Comparison of ENCODE assay signal across 10 cellular contexts in the genomic region with DNA sequence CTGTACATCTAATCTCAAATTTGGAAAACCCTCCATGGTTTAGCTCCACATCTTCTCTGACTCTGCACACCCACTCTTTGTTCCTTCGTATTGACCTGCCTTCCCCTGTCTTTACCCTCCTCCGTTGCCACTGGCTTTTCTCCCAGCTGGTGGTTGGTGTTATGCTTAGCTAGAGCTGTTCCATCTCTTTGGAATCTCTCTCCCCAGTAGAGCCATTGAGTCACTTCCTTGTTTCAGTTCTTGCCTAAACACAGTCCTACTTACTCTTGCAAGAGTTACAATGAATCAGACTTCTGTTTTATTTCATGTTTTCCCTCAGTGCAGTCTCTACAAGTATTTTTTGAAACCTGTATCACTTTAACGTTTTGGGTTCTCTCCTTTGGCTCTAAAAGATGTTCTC.
A peak's percentile ranks its signal among the peaks of the same experiment; 100 is the strongest.
DNase-seq lines count a peak whose midpoint lies in the region; FAIRE-seq and TF ChIP-seq lines count a peak whose summit lies in the region.
"Had no signal": no experiment of that assay in that cellular context is flagged by ENCODE, and none has a peak within 500 bp of the region (broad histone marks: within the 10 kb centered on the region; RNA-seq: fewer than 3 reads in every experiment).

No MANE protein-coding gene starts in this region.

- POLR2A ChIA-PET in AG04450 (lab: Yijun Ruan, JAX) (no interaction called here), endothelial cell of umbilical vein (lab: Charles Lee) (no interaction called here)
- POLR2A ChIA-PET in activated CD4-positive, alpha-beta T cell treated with anti-CD3 and anti-CD28 coated beads, Interleukin-2, amount 10 ng/mL, durations not matched to agents 7 days and 5 days (lab: Charles Lee), result no interaction called here

- dilution Hi-C loops in endothelial cell of umbilical vein (cut with MboI; ENCODE audit: extremely low pct_ligation_motif_present, low sequenced_read_pairs), result no loop called here

- no peak overlapping the region for H3K4me3 ChIP-seq in AG04450 (ENCODE audit: low read depth, low read length)
- no peak overlapping the region for H3K4me3 ChIP-seq in endothelial cell of umbilical vein (replicated peaks in 1 of 3; ENCODE audit: insufficient read depth in 1 of 3, low read depth in 1 of 3, low read length in 3 of 3)
- no peak overlapping the region for H3K4me3 ChIP-seq in mesodermal cell (ENCODE audit: extremely low read depth, insufficient read depth, low read length, poor library complexity, severe bottlenecking)
- no peak overlapping the region for H3K4me3 ChIP-seq in WERI-Rb-1 (ENCODE audit: low read depth, low read length)

- H3K4me3 Mint-ChIP-seq in activated CD4-positive, alpha-beta T cell treated with anti-CD3 and anti-CD28 coated beads, Interleukin-2, amount 10 ng/mL, durations not matched to agents 7 days and 5 days, result no peak overlapping the region
- H3K4me3 Mint-ChIP-seq: activated CD4-positive, alpha-beta memory T cell treated with anti-CD3 and anti-CD28 coated beads, Interleukin-2, amount 10 ng/mL, durations not matched to agents 7 days and 5 days; CD4-positive, alpha-beta memory T cell had no signal

- no peak overlapping the region for H3K27ac Mint-ChIP-seq in activated CD4-positive, alpha-beta T cell treated with anti-CD3 and anti-CD28 coated beads, Interleukin-2, amount 10 ng/mL, durations not matched to agents 7 days and 5 days
- H3K27ac Mint-ChIP-seq: activated CD4-positive, alpha-beta memory T cell treated with anti-CD3 and anti-CD28 coated beads, Interleukin-2, amount 10 ng/mL, durations not matched to agents 7 days and 5 days; CD4-positive, alpha-beta memory T cell had no signal

- no peak for TF ChIP-seq CTCF in AG04450 (IDR thresholded peaks at IDR 0.05; ENCODE audit: low read depth, low read length)
- no peak for TF ChIP-seq CTCF in endothelial cell of umbilical vein (IDR thresholded peaks at IDR 0.05; ENCODE audit: extremely low read depth in 1 of 2, insufficient read depth in 1 of 2, low read depth in 1 of 2, low read length in 2 of 2)
- TF ChIP-seq CTCF in WERI-Rb-1 (IDR thresholded peaks at IDR 0.05; ENCODE audit: low read depth, low read length), result no peak

- H3K9me3 ChIP-seq in AG04450 (ENCODE audit: control insufficient read depth, insufficient read depth, low read length), result no peaks in the 10 kb centered on the region; the same call in 1 of the 2 replicates
- H3K9me3 ChIP-seq in endothelial cell of umbilical vein (replicated peaks; ENCODE audit: control insufficient read depth, insufficient read depth, low read length), result no peaks in the 10 kb centered on the region
- H3K9me3 ChIP-seq in mesodermal cell (ENCODE audit: control insufficient read depth, low read length), result no peaks in the 10 kb centered on the region
- no peaks in the 10 kb centered on the region for H3K9me3 ChIP-seq in WERI-Rb-1 (ENCODE audit: severe bottlenecking)

- 33% methylated on average over 1 of the region's 3 CpGs for WGBS in mesodermal cell (ENCODE audit: insufficient coverage in 2 of 2), 2 experiments

- H3K36me3 Mint-ChIP-seq in activated CD4-positive, alpha-beta T cell treated with anti-CD3 and anti-CD28 coated beads, Interleukin-2, amount 10 ng/mL, durations not matched to agents 7 days and 5 days (ENCODE audit: low read depth), result no peaks in the 10 kb centered on the region
- H3K36me3 Mint-ChIP-seq: CD4-positive, alpha-beta memory T cell had no signal

- DNase-seq in AG04450 (ENCODE audit: low read depth, low spot score) (peak; percentile 95), MV-4-11 (lab: John Stamatoyannopoulos, UW) (peak; percentile 84), endothelial cell of umbilical vein (ENCODE audit: low read depth, low spot score) (peak; percentile 94), NCI-H1436 (lab: John Stamatoyannopoulos, UW) (no peak), WERI-Rb-1 (no peak), NCI-H146 (lab: John Stamatoyannopoulos, UW) (no peak)
- DNase-seq in activated CD4-positive, alpha-beta T cell treated with anti-CD3 and anti-CD28 coated beads, Interleukin-2, amount 10 ng/mL, durations not matched to agents 7 days and 5 days, result no peak
- DNase-seq: activated CD4-positive, alpha-beta memory T cell treated with anti-CD3 and anti-CD28 coated beads, Interleukin-2, amount 10 ng/mL, durations not matched to agents 7 days and 5 days; CD4-positive, alpha-beta memory T cell had no signal

- peak overlapping the region; percentile 70 for H3K9ac ChIP-seq in endothelial cell of umbilical vein (replicated peaks; ENCODE audit: extremely low read depth, insufficient read depth, low read length)

- no peak overlapping the region for H2AFZ ChIP-seq in endothelial cell of umbilical vein (ENCODE audit: low read depth, low read length)

- H3K27me3 Mint-ChIP-seq in activated CD4-positive, alpha-beta T cell treated with anti-CD3 and anti-CD28 coated beads, Interleukin-2, amount 10 ng/mL, durations not matched to agents 7 days and 5 days, result peaks cover 4% of the 10 kb centered on the region

- no peaks in the 10 kb centered on the region for H3K79me2 ChIP-seq in endothelial cell of umbilical vein (ENCODE audit: control insufficient read depth, insufficient read depth, low read length)

- H3K4me1 ChIP-seq in endothelial cell of umbilical vein (ENCODE audit: control insufficient read depth, extremely low read depth, insufficient read depth, low read length) (peaks cover 64% of the 10 kb centered on the region), mesodermal cell (ENCODE audit: control insufficient read depth, insufficient read depth, low read length, poor library complexity, severe bottlenecking) (peaks cover 48% of the 10 kb centered on the region)

- peak overlapping the region; percentile 23 for H3K4me2 ChIP-seq in endothelial cell of umbilical vein (ENCODE audit: insufficient read depth, low read length)

- peak; percentile 43 for TF ChIP-seq POLR2A in endothelial cell of umbilical vein (IDR thresholded peaks at IDR 0.05; ENCODE audit: low read depth, low read length)

- no peaks in the 10 kb centered on the region for H3K9me3 Mint-ChIP-seq in activated CD4-positive, alpha-beta T cell treated with anti-CD3 and anti-CD28 coated beads, Interleukin-2, amount 10 ng/mL, durations not matched to agents 7 days and 5 days
- H3K9me3 Mint-ChIP-seq: activated CD4-positive, alpha-beta memory T cell treated with anti-CD3 and anti-CD28 coated beads, Interleukin-2, amount 10 ng/mL, durations not matched to agents 7 days and 5 days; CD4-positive, alpha-beta memory T cell had no signal

- H3K4me1 Mint-ChIP-seq in activated CD4-positive, alpha-beta T cell treated with anti-CD3 and anti-CD28 coated beads, Interleukin-2, amount 10 ng/mL, durations not matched to agents 7 days and 5 days, result no peaks in the 10 kb centered on the region
- H3K4me1 Mint-ChIP-seq: activated CD4-positive, alpha-beta memory T cell treated with anti-CD3 and anti-CD28 coated beads, Interleukin-2, amount 10 ng/mL, durations not matched to agents 7 days and 5 days had no signal

- intact Hi-C loops in endothelial cell of umbilical vein (cut with micrococcal nuclease), result loop anchor here (1.0 to 5.0 kb wide), 6 partner anchors 33 to 162 kb away; no protein-coding TSS in a partner anchor

- H4K20me1 ChIP-seq in endothelial cell of umbilical vein (replicated peaks; ENCODE audit: control insufficient read depth, extremely low read depth, insufficient read depth, low read length), result no peaks in the 10 kb centered on the region

- H3K27ac ChIP-seq in AG04450 (ENCODE audit: low read depth, low read length), result peak overlapping the region; percentile 42
- H3K27ac ChIP-seq in endothelial cell of umbilical vein (ENCODE audit: insufficient read depth, low read depth, low read length), result peak overlapping the region; percentile 97
- H3K27ac ChIP-seq in mesodermal cell (ENCODE audit: low read depth, low read length, severe bottlenecking), result peak overlapping the region; percentile 89
- no peak overlapping the region for H3K27ac ChIP-seq in WERI-Rb-1

- CTCF ChIA-PET in AG04450 (lab: Charles Lee), result no interaction called here
- CTCF ChIA-PET in endothelial cell of umbilical vein (lab: Charles Lee), result interaction anchor here (0.5 to 1.0 kb wide), 2 partner anchors 32 to 612 kb away, joined by 3 read pairs; no protein-coding TSS in a partner anchor
- CTCF ChIA-PET in activated CD4-positive, alpha-beta T cell treated with anti-CD3 and anti-CD28 coated beads, Interleukin-2, amount 10 ng/mL, durations not matched to agents 7 days and 5 days (lab: Charles Lee), result interaction anchor here (0.6 kb wide), 1 partner anchor 22 kb away, joined by 3 read pairs; no protein-coding TSS in a partner anchor

- FAIRE-seq in endothelial cell of umbilical vein (lab: Jason Lieb, UNC), result peak; percentile 78

- H3K36me3 ChIP-seq in endothelial cell of umbilical vein (ENCODE audit: control insufficient read depth in 2 of 2, extremely low read depth in 1 of 2, insufficient read depth in 2 of 2, low read length in 2 of 2) (no peaks in the 10 kb centered on the region), mesodermal cell (ENCODE audit: control insufficient read depth, insufficient read depth, low read length) (peaks cover 11% of the 10 kb centered on the region), WERI-Rb-1 (no peaks in the 10 kb centered on the region)

- H3K9me1 ChIP-seq in endothelial cell of umbilical vein (replicated peaks; ENCODE audit: control insufficient read depth, extremely low read depth, insufficient read depth, low read length), result no peaks in the 10 kb centered on the region

- no TSS peak for BruUV-seq in endothelial cell of umbilical vein (replicated peaks; lab: Mats Ljungman, UMichigan)

- H3K27me3 ChIP-seq in AG04450 (ENCODE audit: control insufficient read depth, insufficient read depth, low read length), result no peaks in the 10 kb centered on the region
- no peaks in the 10 kb centered on the region for H3K27me3 ChIP-seq in endothelial cell of umbilical vein (ENCODE audit: control insufficient read depth in 2 of 2, insufficient read depth in 2 of 2, low read length in 2 of 2)
- no peaks in the 10 kb centered on the region for H3K27me3 ChIP-seq in WERI-Rb-1 (ENCODE audit: insufficient read depth, low read depth, severe bottlenecking)

TF ChIP-seq in endothelial cell of umbilical vein, 7 proteins besides CTCF, POLR2A, EP300 and RAD21:
- no peak for TF ChIP-seq EZH2 (IDR thresholded peaks at IDR 0.05; ENCODE audit: borderline replicate concordance, low read depth, low read length, severe bottlenecking)
- peak; percentile 73 for TF ChIP-seq JUN (IDR thresholded peaks at IDR 0.05; ENCODE audit: borderline replicate concordance, insufficient read depth, insufficient read length, low read depth)
- TF ChIP-seq POLR2AphosphoS5 (IDR thresholded peaks at IDR 0.05; ENCODE audit: insufficient read depth, low read depth, low read length), result peak; percentile 74
- no peak for TF ChIP-seq MYC (IDR thresholded peaks at IDR 0.05; ENCODE audit: low read depth, low read length)
- TF ChIP-seq FOS (IDR thresholded peaks at IDR 0.05; ENCODE audit: borderline replicate concordance, insufficient read depth, low read length), result peak; percentile 86
- TF ChIP-seq MAX (IDR thresholded peaks at IDR 0.05; ENCODE audit: insufficient read depth, insufficient read length), result no peak
- TF ChIP-seq GATA2 (IDR thresholded peaks at IDR 0.05; ENCODE audit: insufficient read depth, insufficient read length, low read depth, low read length), result peak; percentile 68

Comparison
In these comparisons a context has a peak if more than half of its experiments do, and no peak if none do; other contexts are left out.
1. DNase-seq: peak in AG04450 (single experiment), MV-4-11 (single experiment) and endothelial cell of umbilical vein (single experiment); none in NCI-H1436 (single experiment), activated CD4-positive, alpha-beta T cell treated with anti-CD3 and anti-CD28 coated beads, Interleukin-2, amount 10 ng/mL, durations not matched to agents 7 days and 5 days (single experiment), WERI-Rb-1 (single experiment) and NCI-H146 (single experiment).